17 cellular contexts compared by ENCODE assay signal in the genomic region with DNA sequence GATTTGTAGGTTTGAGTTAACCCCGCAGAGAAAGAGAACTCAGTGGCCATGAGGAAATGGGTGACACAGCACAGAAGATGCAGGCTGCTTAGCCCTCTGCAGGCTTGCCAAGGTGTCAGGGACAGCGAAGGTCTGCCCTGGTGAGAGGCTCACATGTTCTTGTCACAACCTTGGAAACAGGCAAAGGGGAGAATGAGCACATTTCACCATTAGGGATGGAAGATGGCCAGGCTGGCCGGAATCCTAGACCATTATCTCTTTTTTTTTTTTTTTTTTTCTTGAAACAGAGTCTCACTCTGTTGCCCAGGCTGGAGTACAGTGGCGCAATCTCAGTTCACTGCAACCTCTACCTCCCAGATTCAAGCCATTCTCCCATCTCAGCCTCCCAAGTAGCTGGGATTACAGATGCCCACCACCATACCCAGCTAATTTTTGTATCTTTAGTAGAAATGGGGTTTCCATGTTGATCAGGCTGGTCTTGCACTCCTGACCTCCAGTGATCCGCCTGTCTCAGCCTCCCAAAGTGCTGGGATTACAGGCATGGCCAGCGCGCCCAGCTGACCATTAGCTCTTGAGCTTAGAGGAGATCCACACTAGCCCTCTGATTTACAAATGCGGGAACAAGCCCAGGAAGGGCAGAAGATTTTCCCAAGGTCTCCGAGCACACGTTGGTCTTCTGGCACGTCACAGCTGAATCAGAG. TPM values are rescaled to one million over a fixed set of nuclear protein-coding genes. Genes with fewer than 3 reads are reported as not detected.
A peak's percentile ranks its signal among the peaks of the same experiment; 100 is the strongest.
DNase-seq lines count a peak whose midpoint lies in the region; ATAC-seq and TF ChIP-seq lines count a peak whose summit lies in the region.
"Had no signal": no experiment of that assay in that cellular context is flagged by ENCODE, and none has a peak within 500 bp of the region (broad histone marks: within the 10 kb centered on the region; RNA-seq: fewer than 3 reads in every experiment).

No MANE protein-coding gene starts in this region.

- H3K4me1 Mint-ChIP-seq in T-helper 17 cell = peaks cover 38% of the 10 kb centered on the region
- H3K4me1 Mint-ChIP-seq in natural killer cell treated with Interleukin-12 subunit alpha and Interleukin-12 subunit beta and Interleukin-15 and Interleukin-18, amount 100 ng/mL, for 72 hours (ENCODE audit: low read depth in 2 of 2) = peaks cover 22 to 35% of the 10 kb centered on the region in 2 donors

- intact Hi-C loops in Right ventricle myocardium inferior (cut with DNase I) = no loop called here
- intact Hi-C loops in cardiac septum (cut with DNase I) = no loop called here

- no peaks in the 10 kb centered on the region for H3K9me3 Mint-ChIP-seq in natural killer cell treated with Interleukin-12 subunit alpha and Interleukin-12 subunit beta and Interleukin-15 and Interleukin-18, amount 100 ng/mL, for 72 hours
- H3K9me3 Mint-ChIP-seq: type B pancreatic cell had no signal

- no peak overlapping the region for H3K27ac Mint-ChIP-seq in T-helper 17 cell
- no peak overlapping the region for H3K27ac Mint-ChIP-seq in natural killer cell treated with Interleukin-12 subunit alpha and Interleukin-12 subunit beta and Interleukin-15 and Interleukin-18, amount 100 ng/mL, for 72 hours
- H3K27ac Mint-ChIP-seq: type B pancreatic cell had no signal

- H3K36me3 ChIP-seq in parathyroid adenoma (ENCODE audit: control insufficient read depth, insufficient read depth, low read length) = no peaks in the 10 kb centered on the region
- H3K36me3 ChIP-seq: prostate gland had no signal

- H2AFZ ChIP-seq in parathyroid adenoma = no peak overlapping the region

- no peaks in the 10 kb centered on the region for H3K27me3 Mint-ChIP-seq in T-helper 17 cell
- peaks cover 52 to 72% of the 10 kb centered on the region in 2 donors for H3K27me3 Mint-ChIP-seq in natural killer cell treated with Interleukin-12 subunit alpha and Interleukin-12 subunit beta and Interleukin-15 and Interleukin-18, amount 100 ng/mL, for 72 hours
- H3K27me3 Mint-ChIP-seq: type B pancreatic cell had no signal

- DNase-seq in Right ventricle myocardium inferior (ENCODE audit: missing footprints) (no peak), cardiac septum (ENCODE audit: low spot score) (no peak), fibroblast of mammary gland (ENCODE audit: low read depth) (peak; percentile 74), T-helper 17 cell (no peak), GDM1 (lab: John Stamatoyannopoulos, UW) (no peak)
- no peak for DNase-seq in natural killer cell treated with Interleukin-12 subunit alpha and Interleukin-12 subunit beta and Interleukin-15 and Interleukin-18, amount 100 ng/mL, for 72 hours (ENCODE audit: low spot score)
- DNase-seq: ACHN; activated T-cell treated with anti-CD3 and anti-CD28 coated beads, Interleukin-2, amount 50 U/mL, for 48 hours; COR-L47; effector CD4-positive, alpha-beta T cell; kidney; NCI-H1694 treated with DMSO at 0.1 percent for 48 hours; NCI-H524 had no signal

- H3K4me3 Mint-ChIP-seq in T-helper 17 cell = no peak overlapping the region
- no peak overlapping the region for H3K4me3 Mint-ChIP-seq in natural killer cell treated with Interleukin-12 subunit alpha and Interleukin-12 subunit beta and Interleukin-15 and Interleukin-18, amount 100 ng/mL, for 72 hours
- H3K4me3 Mint-ChIP-seq: type B pancreatic cell had no signal

- H3K9ac ChIP-seq in parathyroid adenoma = no peak overlapping the region

- TF ChIP-seq CTCF in fibroblast of mammary gland (conservative IDR thresholded peaks at IDR 0.05; ENCODE audit: control insufficient read depth, insufficient read depth, low read depth, low read length) = no peak
- no peak for TF ChIP-seq CTCF in parathyroid adenoma (IDR thresholded peaks at IDR 0.05)

- no peaks in the 10 kb centered on the region for H3K27me3 ChIP-seq in parathyroid adenoma (ENCODE audit: control insufficient read depth, insufficient read depth, low read length)

- H3K9me3 ChIP-seq in parathyroid adenoma (ENCODE audit: control insufficient read depth, low read length) (no peaks in the 10 kb centered on the region), T-helper 17 cell (ENCODE audit: control insufficient read depth, low read length, poor library complexity, severe bottlenecking) (no peaks in the 10 kb centered on the region)
- H3K9me3 ChIP-seq: prostate gland had no signal

- H3K79me2 ChIP-seq in parathyroid adenoma = no peaks in the 10 kb centered on the region

- peak; percentile 49 for ATAC-seq in Right ventricle myocardium inferior
- no peak for ATAC-seq in T-helper 17 cell
- no peak for ATAC-seq in natural killer cell treated with Interleukin-12 subunit alpha and Interleukin-12 subunit beta and Interleukin-15 and Interleukin-18, amount 100 ng/mL, for 72 hours
- ATAC-seq in HG03457 (IDR thresholded peaks at IDR 0.05; ENCODE audit: unreplicated experiment) = no peak

- H3K4me1 ChIP-seq in parathyroid adenoma = peaks cover 19% of the 10 kb centered on the region
- H3K4me1 ChIP-seq: prostate gland had no signal

- peak overlapping the region; percentile 2 for H3K4me2 ChIP-seq in parathyroid adenoma (ENCODE audit: low read length)

- H3K4me3 ChIP-seq in fibroblast of mammary gland (ENCODE audit: control insufficient read depth, low read depth, low read length) = no peak overlapping the region
- H3K4me3 ChIP-seq in parathyroid adenoma (ENCODE audit: low read depth, low read length) = no peak overlapping the region
- H3K4me3 ChIP-seq: prostate gland had no signal

- H3K36me3 Mint-ChIP-seq in T-helper 17 cell (ENCODE audit: low read depth) = no peaks in the 10 kb centered on the region
- H3K36me3 Mint-ChIP-seq in natural killer cell treated with Interleukin-12 subunit alpha and Interleukin-12 subunit beta and Interleukin-15 and Interleukin-18, amount 100 ng/mL, for 72 hours = no peaks in the 10 kb centered on the region
- H3K36me3 Mint-ChIP-seq: type B pancreatic cell had no signal

- H3K27ac ChIP-seq in parathyroid adenoma = no peak overlapping the region
- H3K27ac ChIP-seq: prostate gland had no signal

RNA-seq across cellular contexts. Expression of gene LTBP2, which starts 34.6 kb away (rescaled TPM):
- total RNA-seq in Right ventricle myocardium inferior (7.6 TPM), cardiac septum (93.7 TPM), T-helper 17 cell (under 1 TPM; 0.34 to 0.57 TPM)
- under 1 TPM; 0.55 to 0.73 TPM for total RNA-seq in natural killer cell treated with Interleukin-12 subunit alpha and Interleukin-12 subunit beta and Interleukin-15 and Interleukin-18, amount 100 ng/mL, for 72 hours

Comparison
In these comparisons a context has a peak if more than half of its experiments do, and no peak if none do; other contexts are left out.
1. RNA of gene LTBP2, which starts 34.6 kb away (total RNA-seq): 93.7 TPM in cardiac septum (single experiment); 7.6 TPM in Right ventricle myocardium inferior (single experiment), 0.55 to 0.73 TPM in natural killer cell treated with Interleukin-12 subunit alpha and Interleukin-12 subunit beta and Interleukin-15 and Interleukin-18, amount 100 ng/mL, for 72 hours and 0.34 to 0.57 TPM in T-helper 17 cell; every median in the first group is over 10 times any median in the second.